ENCODE assay signal across 30 cellular contexts in genomic region chr9:69431203-69431602, GRCh38.
"Had no signal": no experiment of that assay in that cellular context is flagged by ENCODE, and none has a peak within 500 bp of the region (broad histone marks: within the 10 kb centered on the region; RNA-seq: fewer than 3 reads in every experiment).

No MANE protein-coding gene starts in this region.

- H3K27ac ChIP-seq: adrenal gland, body of pancreas, brain microvascular endothelial cell, breast epithelium, VCaP had no signal

- H3K4me1 ChIP-seq: adrenal gland, body of pancreas, breast epithelium had no signal

- H3K36me3 Mint-ChIP-seq: activated CD4-positive, alpha-beta memory T cell treated with anti-CD3 and anti-CD28 coated beads for 36 hours; activated naive CD4-positive, alpha-beta T cell treated with anti-CD3 and anti-CD28 coated beads, Interleukin-2, amount 50 U/mL, for 72 hours; activated naive CD8-positive, alpha-beta T cell treated with anti-CD3 and anti-CD28 coated beads for 36 hours; T-cell had no signal

- H3K9me3 Mint-ChIP-seq: activated B cell treated with CpG ODN at 0.5 μM for 24 hours; activated CD4-positive, alpha-beta memory T cell treated with anti-CD3 and anti-CD28 coated beads for 36 hours; activated CD4-positive, alpha-beta T cell treated with anti-CD3 and anti-CD28 coated beads, Interleukin-2, amount 10 ng/mL, durations not matched to agents 7 days and 5 days; activated CD8-positive, alpha-beta T cell treated with anti-CD3 and anti-CD28 coated beads for 36 hours; activated naive CD4-positive, alpha-beta T cell treated with anti-CD3 and anti-CD28 coated beads for 36 hours; activated naive CD4-positive, alpha-beta T cell treated with anti-CD3 and anti-CD28 coated beads, Interleukin-2, amount 50 U/mL, for 72 hours; activated naive CD8-positive, alpha-beta T cell treated with anti-CD3 and anti-CD28 coated beads for 36 hours; activated T-cell treated with anti-CD3 and anti-CD28 coated beads, Interleukin-2, amount 50 U/mL, for 4 hours; activated T-cell treated with anti-CD3 and anti-CD28 coated beads, Interleukin-2, amount 50 U/mL, for 72 hours; activated T-helper 1 cell treated with anti-CD3 and anti-CD28 coated beads, Interleukin-12 subunit alpha, Interleukin-12 subunit beta, Interleukin-2, Interleukin-4 antibody, amounts not matched to agents 30 ng/mL and 10 ng/mL and 1 ng/mL, durations not matched to agents 14 hours and 24 hours and 36 hours; activated T-helper 17 cell treated with anti-CD3 and anti-CD28 coated beads, Interleukin-2, amount 50 U/mL, for 72 hours; T-cell had no signal

- H3K27ac Mint-ChIP-seq: activated B cell treated with CpG ODN at 0.5 μM for 24 hours; activated CD4-positive, alpha-beta memory T cell treated with anti-CD3 and anti-CD28 coated beads for 36 hours; activated CD4-positive, alpha-beta T cell treated with anti-CD3 and anti-CD28 coated beads for 36 hours; activated CD4-positive, alpha-beta T cell treated with anti-CD3 and anti-CD28 coated beads, Interleukin-2, amount 10 ng/mL, durations not matched to agents 7 days and 5 days; activated CD8-positive, alpha-beta T cell treated with anti-CD3 and anti-CD28 coated beads for 36 hours; activated naive CD4-positive, alpha-beta T cell treated with anti-CD3 and anti-CD28 coated beads for 36 hours; activated naive CD8-positive, alpha-beta T cell treated with anti-CD3 and anti-CD28 coated beads for 36 hours; activated T-cell treated with anti-CD3 and anti-CD28 coated beads, Interleukin-2, amount 50 U/mL, for 72 hours; activated T-helper 1 cell treated with anti-CD3 and anti-CD28 coated beads, Interleukin-12 subunit alpha, Interleukin-12 subunit beta, Interleukin-2, Interleukin-4 antibody, amounts not matched to agents 30 ng/mL and 10 ng/mL and 1 ng/mL, durations not matched to agents 14 hours and 24 hours and 36 hours; activated T-helper 17 cell treated with anti-CD3 and anti-CD28 coated beads, Interleukin-2, amount 50 U/mL, for 72 hours; T-cell had no signal

- ATAC-seq: activated CD4-positive, alpha-beta T cell treated with anti-CD3 and anti-CD28 coated beads for 36 hours; activated CD8-positive, alpha-beta T cell treated with anti-CD3 and anti-CD28 coated beads for 36 hours; body of pancreas; T-cell; T-helper 17 cell had no signal

- H3K9me3 ChIP-seq: adrenal gland, body of pancreas, breast epithelium had no signal

- H3K27me3 Mint-ChIP-seq: activated B cell treated with CpG ODN at 0.5 μM for 24 hours; activated CD4-positive, alpha-beta memory T cell treated with anti-CD3 and anti-CD28 coated beads for 36 hours; activated CD4-positive, alpha-beta T cell treated with anti-CD3 and anti-CD28 coated beads for 36 hours; activated CD4-positive, alpha-beta T cell treated with anti-CD3 and anti-CD28 coated beads, Interleukin-2, amount 10 ng/mL, durations not matched to agents 7 days and 5 days; activated CD8-positive, alpha-beta T cell treated with anti-CD3 and anti-CD28 coated beads for 36 hours; activated naive CD8-positive, alpha-beta T cell treated with anti-CD3 and anti-CD28 coated beads for 36 hours; activated T-helper 17 cell treated with anti-CD3 and anti-CD28 coated beads, Interleukin-2, amount 50 U/mL, for 72 hours; T-cell had no signal

- H3K36me3 ChIP-seq: adrenal gland, brain microvascular endothelial cell, breast epithelium had no signal

- DNase-seq: activated B cell treated with CpG ODN at 0.5 μM for 24 hours; activated CD4-positive, alpha-beta memory T cell treated with anti-CD3 and anti-CD28 coated beads for 36 hours; activated CD4-positive, alpha-beta T cell treated with anti-CD3 and anti-CD28 coated beads for 1 hour; activated CD4-positive, alpha-beta T cell treated with anti-CD3 and anti-CD28 coated beads for 36 hours; activated CD4-positive, alpha-beta T cell treated with anti-CD3 and anti-CD28 coated beads for 48 hours; activated CD4-positive, alpha-beta T cell treated with anti-CD3 and anti-CD28 coated beads, Interleukin-2, amount 10 ng/mL, durations not matched to agents 7 days and 5 days; activated CD8-positive, alpha-beta T cell treated with anti-CD3 and anti-CD28 coated beads for 36 hours; activated effector memory CD4-positive, alpha-beta T cell treated with anti-CD3 and anti-CD28 coated beads, Interleukin-2, amount 50 U/mL, for 16 hours; activated gamma-delta T cell treated with Interleukin-2 at 50 U/mL for 16 hours; activated naive CD4-positive, alpha-beta T cell; activated naive CD4-positive, alpha-beta T cell treated with anti-CD3 and anti-CD28 coated beads for 36 hours; activated naive CD4-positive, alpha-beta T cell treated with anti-CD3 and anti-CD28 coated beads, Interleukin-2, amount 50 U/mL, for 16 hours; activated naive CD8-positive, alpha-beta T cell treated with anti-CD3 and anti-CD28 coated beads for 36 hours; activated T-cell treated with anti-CD3 and anti-CD28 coated beads for 4 hours; activated T-cell treated with anti-CD3 and anti-CD28 coated beads, Interleukin-2, amount 50 U/mL, for 1 hour; activated T-cell treated with anti-CD3 and anti-CD28 coated beads, Interleukin-2, amount 50 U/mL, for 4 hours; activated T-cell treated with anti-CD3 and anti-CD28 coated beads, Interleukin-2, amount 50 U/mL, for 72 hours; adrenal gland; amniotic stem cell; aorta; body of pancreas; brain microvascular endothelial cell; central memory CD4-positive, alpha-beta T cell; T-cell; T-helper 17 cell had no signal

- H3K4me3 ChIP-seq: adrenal gland, body of pancreas, breast epithelium had no signal

- H3K4me3 Mint-ChIP-seq: activated B cell treated with CpG ODN at 0.5 μM for 24 hours; activated CD4-positive, alpha-beta memory T cell treated with anti-CD3 and anti-CD28 coated beads for 36 hours; activated CD4-positive, alpha-beta T cell treated with anti-CD3 and anti-CD28 coated beads for 36 hours; activated CD4-positive, alpha-beta T cell treated with anti-CD3 and anti-CD28 coated beads, Interleukin-2, amount 10 ng/mL, durations not matched to agents 7 days and 5 days; activated CD8-positive, alpha-beta T cell treated with anti-CD3 and anti-CD28 coated beads for 36 hours; activated naive CD4-positive, alpha-beta T cell treated with anti-CD3 and anti-CD28 coated beads for 36 hours; activated naive CD8-positive, alpha-beta T cell treated with anti-CD3 and anti-CD28 coated beads for 36 hours; activated T-cell treated with anti-CD3 and anti-CD28 coated beads, Interleukin-2, amount 50 U/mL, for 4 hours; activated T-cell treated with anti-CD3 and anti-CD28 coated beads, Interleukin-2, amount 50 U/mL, for 72 hours; activated T-helper 1 cell treated with anti-CD3 and anti-CD28 coated beads, Interleukin-12 subunit alpha, Interleukin-12 subunit beta, Interleukin-2, Interleukin-4 antibody, amounts not matched to agents 30 ng/mL and 10 ng/mL and 1 ng/mL, durations not matched to agents 14 hours and 24 hours and 36 hours; activated T-helper 17 cell treated with anti-CD3 and anti-CD28 coated beads, Interleukin-2, amount 50 U/mL, for 72 hours; T-cell; T-helper 17 cell had no signal

- H3K27me3 ChIP-seq: adrenal gland, body of pancreas, brain microvascular endothelial cell, breast epithelium had no signal

- H3K4me1 Mint-ChIP-seq: activated B cell treated with CpG ODN at 0.5 μM for 24 hours; activated CD4-positive, alpha-beta T cell treated with anti-CD3 and anti-CD28 coated beads for 36 hours; activated CD4-positive, alpha-beta T cell treated with anti-CD3 and anti-CD28 coated beads, Interleukin-2, amount 10 ng/mL, durations not matched to agents 7 days and 5 days; activated naive CD8-positive, alpha-beta T cell treated with anti-CD3 and anti-CD28 coated beads for 36 hours; activated T-helper 17 cell treated with anti-CD3 and anti-CD28 coated beads, Interleukin-2, amount 50 U/mL, for 72 hours; T-cell had no signal
